8 cellular contexts compared by ENCODE assay signal in genomic region chr19:11382898-11383705, GRCh38. TPM values are rescaled to one million over a fixed set of nuclear protein-coding genes. Genes with fewer than 3 reads are reported as not detected.
DNase-seq lines count a peak whose midpoint lies in the region; ATAC-seq, FAIRE-seq and TF ChIP-seq lines count a peak whose summit lies in the region.

No MANE protein-coding gene starts in this region.

- ATAC-seq in sciatic nerve: peak; percentile 16
- no peak for ATAC-seq in GM21529 (IDR thresholded peaks at IDR 0.05; ENCODE audit: unreplicated experiment)

- H3K36me3 ChIP-seq in A673 (ENCODE audit: insufficient read depth, low read length, poor library complexity, severe bottlenecking): no peaks in the 10 kb centered on the region
- no peaks in the 10 kb centered on the region for H3K36me3 ChIP-seq in left ventricle myocardium inferior

- H3K4me3 ChIP-seq in A673 (ENCODE audit: low read depth, low read length, poor library complexity, severe bottlenecking) (peak overlapping the region; percentile 54), left ventricle myocardium inferior (peak overlapping the region; percentile 71)

- H3K4me1 ChIP-seq in A673 (ENCODE audit: insufficient read depth, low read length, poor library complexity, severe bottlenecking): peaks cover 20% of the 10 kb centered on the region
- H3K4me1 ChIP-seq in left ventricle myocardium inferior: peaks cover 49% of the 10 kb centered on the region

- no peaks in the 10 kb centered on the region for H3K27me3 ChIP-seq in A673 (replicated peaks; ENCODE audit: insufficient read depth, low read depth, low read length, poor library complexity)
- H3K27me3 ChIP-seq in left ventricle myocardium inferior (ENCODE audit: low read depth): peaks cover 19% of the 10 kb centered on the region

- POLR2A ChIA-PET in A673 (lab: Charles Lee; ENCODE audit: low non-redundant PET): no interaction called here

- BruUV-seq in A673 (replicated peaks; lab: Mats Ljungman, UMichigan): no TSS peak

- TF ChIP-seq CTCF in A673 (conservative IDR thresholded peaks at IDR 0.05; ENCODE audit: low read depth, low read length) (peak; percentile 79), left ventricle myocardium inferior (IDR thresholded peaks at IDR 0.05; ENCODE audit: borderline replicate concordance) (peak; percentile 65)

- peak; percentile 61 for DNase-seq in A673 (ENCODE audit: low spot score)
- DNase-seq in GM12891 (ENCODE audit: insufficient read length, low spot score): no peak
- DNase-seq in NOMO-1 treated with DMSO at 0.1 percent for 48 hours (lab: John Stamatoyannopoulos, UW; ENCODE audit: unreplicated experiment): peak; percentile 61
- peak; percentile 77 for DNase-seq in activated effector memory CD4-positive, alpha-beta T cell treated with anti-CD3 and anti-CD28 coated beads, Interleukin-2, amount 50 U/mL, for 16 hours
- DNase-seq in left ventricle myocardium inferior: peak; percentile 60
- peak; percentile 74 for DNase-seq in sciatic nerve (ENCODE audit: low spot score)
- no peak for DNase-seq in SKM-1 (lab: John Stamatoyannopoulos, UW; ENCODE audit: unreplicated experiment)

- peak; percentile 20 for FAIRE-seq in GM12891 (lab: Jason Lieb, UNC)

- H3K9me3 ChIP-seq in A673 (ENCODE audit: low read depth, low read length, poor library complexity, severe bottlenecking) (no peaks in the 10 kb centered on the region), left ventricle myocardium inferior (replicated peaks) (no peaks in the 10 kb centered on the region)

- H3K27ac ChIP-seq in A673 (ENCODE audit: low read depth, low read length, poor library complexity, severe bottlenecking): no peak overlapping the region
- peak overlapping the region; percentile 66 for H3K27ac ChIP-seq in left ventricle myocardium inferior (replicated peaks)

- TF ChIP-seq POLR2A in GM12891 (IDR thresholded peaks at IDR 0.05; ENCODE audit: low read depth, low read length): no peak

- intact Hi-C loops in A673 (cut with micrococcal nuclease; ENCODE audit: unreplicated experiment): loop anchor here (5.0 kb wide), 2 partner anchors 54 to 91 kb away; partner anchors contain the start of genes ODAD3 and PRKCSH
- intact Hi-C loops in left ventricle myocardium inferior (cut with micrococcal nuclease): no loop called here
- intact Hi-C loops in sciatic nerve (cut with DNase I): no loop called here

- CTCF ChIA-PET in A673 (lab: Charles Lee): interaction anchor here (0.6 to 1.6 kb wide), 7 partner anchors 20 to 99 kb away, joined by 3 to 8 read pairs (median 5); no protein-coding TSS in a partner anchor

TF ChIP-seq in GM12891, 5 proteins besides CTCF, POLR2A, EP300 and RAD21:
- no peak for TF ChIP-seq PAX5 (IDR thresholded peaks at IDR 0.05; ENCODE audit: insufficient read depth, low read length, severe bottlenecking)
- TF ChIP-seq POU2F2 (IDR thresholded peaks at IDR 0.05; ENCODE audit: low read depth, low read length): no peak
- TF ChIP-seq POLR2AphosphoS5 (IDR thresholded peaks at IDR 0.05; ENCODE audit: low read depth, low read length): no peak
- no peak for TF ChIP-seq TAF1 (IDR thresholded peaks at IDR 0.05; ENCODE audit: low read depth, low read length)
- no peak for TF ChIP-seq SPI1 (IDR thresholded peaks at IDR 0.05; ENCODE audit: low read depth, low read length)

RNA-seq across cellular contexts. Expression of gene EPOR, which starts 1.0 kb away (rescaled TPM):
- total RNA-seq in A673 (2021) (5.3 and 6.0 TPM in 2 replicates), left ventricle myocardium inferior (6.0 TPM), sciatic nerve (5.2 TPM)
- polyA plus RNA-seq in GM12891 (2012; ENCODE audit: low read depth, missing spikeins): 2.4 TPM

RNA-seq across cellular contexts. Expression of gene SWSAP1, which starts 8.6 kb away (rescaled TPM):
- total RNA-seq in A673 (2021) (2.5 and 3.3 TPM in 2 replicates), left ventricle myocardium inferior (1.1 TPM), sciatic nerve (1.3 TPM)
- 1.9 TPM for polyA plus RNA-seq in GM12891 (2012; ENCODE audit: low read depth, missing spikeins)

RNA-seq across cellular contexts. Expression of gene PLPPR2, which starts 27.9 kb away (rescaled TPM):
- total RNA-seq in A673 (2021): 19.0 and 20.2 TPM in 2 replicates
- polyA plus RNA-seq in GM12891 (2012; ENCODE audit: low read depth, missing spikeins): 1.7 TPM
- 10.6 TPM for total RNA-seq in left ventricle myocardium inferior
- total RNA-seq in sciatic nerve: 27.5 TPM

RNA-seq across cellular contexts. Expression of gene RGL3, which starts 36.0 kb away (rescaled TPM):
- 0.28 TPM in 1 of 2 replicates, not detected in the other for total RNA-seq in A673 (2021)
- not detected for polyA plus RNA-seq in GM12891 (2012; ENCODE audit: low read depth, missing spikeins)
- 9.2 TPM for total RNA-seq in left ventricle myocardium inferior
- total RNA-seq in sciatic nerve: 14.4 TPM

RNA-seq across cellular contexts. Expression of gene CCDC159, which starts 36.8 kb away (rescaled TPM):
- total RNA-seq in A673 (2021) (7.9 and 11.6 TPM in 2 replicates), left ventricle myocardium inferior (24.5 TPM), sciatic nerve (42.7 TPM)
- polyA plus RNA-seq in GM12891 (2012; ENCODE audit: low read depth, missing spikeins): 20.4 TPM

Comparison
In these comparisons a context has a peak if more than half of its experiments do, and no peak if none do; other contexts are left out.
1. DNase-seq: peak in A673 (single experiment), NOMO-1 treated with DMSO at 0.1 percent for 48 hours (single experiment), activated effector memory CD4-positive, alpha-beta T cell treated with anti-CD3 and anti-CD28 coated beads, Interleukin-2, amount 50 U/mL, for 16 hours (single experiment), left ventricle myocardium inferior (single experiment) and sciatic nerve (single experiment); none in GM12891 (single experiment) and SKM-1 (single experiment).